1 cellular context compared by ENCODE assay signal in the genomic region with DNA sequence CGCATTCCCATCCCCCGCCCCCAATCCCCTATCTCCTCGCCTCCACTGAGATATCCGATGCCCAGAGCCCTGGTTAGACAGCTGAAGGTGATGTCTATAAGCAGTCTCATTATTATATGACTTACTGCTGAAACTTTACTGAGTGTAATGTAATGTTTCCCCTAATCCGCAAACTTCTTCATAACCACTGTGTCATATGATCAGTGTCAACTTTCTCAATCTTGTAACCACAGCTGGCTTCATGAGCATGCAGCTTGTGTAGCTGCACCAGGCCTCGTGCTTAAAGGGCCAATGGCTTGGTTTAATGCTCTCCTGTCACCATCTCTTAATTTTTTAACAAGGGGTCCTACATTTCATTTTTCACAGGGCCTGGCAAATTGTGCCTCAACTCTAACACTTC.
TF ChIP-seq lines count a peak whose summit lies in the region.

No MANE protein-coding gene starts in this region.

TF ChIP-seq in GM12878, 131 proteins besides CTCF, POLR2A, EP300 and RAD21:
- TF ChIP-seq, protein P1, sequence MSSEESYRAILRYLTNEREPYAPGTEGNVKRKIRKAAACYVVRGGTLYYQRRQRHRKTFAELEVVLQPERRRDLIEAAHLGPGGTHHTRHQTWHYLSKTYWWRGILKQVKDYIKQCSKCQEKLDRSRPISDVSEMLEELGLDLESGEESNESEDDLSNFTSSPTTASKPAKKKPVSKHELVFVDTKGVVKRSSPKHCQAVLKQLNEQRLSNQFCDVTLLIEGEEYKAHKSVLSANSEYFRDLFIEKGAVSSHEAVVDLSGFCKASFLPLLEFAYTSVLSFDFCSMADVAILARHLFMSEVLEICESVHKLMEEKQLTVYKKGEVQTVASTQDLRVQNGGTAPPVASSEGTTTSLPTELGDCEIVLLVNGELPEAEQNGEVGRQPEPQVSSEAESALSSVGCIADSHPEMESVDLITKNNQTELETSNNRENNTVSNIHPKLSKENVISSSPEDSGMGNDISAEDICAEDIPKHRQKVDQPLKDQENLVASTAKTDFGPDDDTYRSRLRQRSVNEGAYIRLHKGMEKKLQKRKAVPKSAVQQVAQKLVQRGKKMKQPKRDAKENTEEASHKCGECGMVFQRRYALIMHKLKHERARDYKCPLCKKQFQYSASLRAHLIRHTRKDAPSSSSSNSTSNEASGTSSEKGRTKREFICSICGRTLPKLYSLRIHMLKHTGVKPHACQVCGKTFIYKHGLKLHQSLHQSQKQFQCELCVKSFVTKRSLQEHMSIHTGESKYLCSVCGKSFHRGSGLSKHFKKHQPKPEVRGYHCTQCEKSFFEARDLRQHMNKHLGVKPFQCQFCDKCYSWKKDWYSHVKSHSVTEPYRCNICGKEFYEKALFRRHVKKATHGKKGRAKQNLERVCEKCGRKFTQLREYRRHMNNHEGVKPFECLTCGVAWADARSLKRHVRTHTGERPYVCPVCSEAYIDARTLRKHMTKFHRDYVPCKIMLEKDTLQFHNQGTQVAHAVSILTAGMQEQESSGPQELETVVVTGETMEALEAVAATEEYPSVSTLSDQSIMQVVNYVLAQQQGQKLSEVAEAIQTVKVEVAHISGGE (CRISPR knock-in tag; IDR thresholded peaks at IDR 0.05) = no peak
- no peak for TF ChIP-seq SREBF1 (IDR thresholded peaks at IDR 0.05; ENCODE audit: low read length)
- peak; percentile 88 for TF ChIP-seq RAD51 (IDR thresholded peaks at IDR 0.05)
- TF ChIP-seq BHLHE40 (IDR thresholded peaks at IDR 0.05; ENCODE audit: borderline replicate concordance in 1 of 2, low read depth in 2 of 2, low read length in 1 of 2) = peak; percentile 29 to 67; a peak in 1 of 4 replicates
- TF ChIP-seq GABPA (IDR thresholded peaks at IDR 0.05; ENCODE audit: low read depth) = no peak
- peak; percentile 28 to 59; a peak in 1 of 4 replicates for TF ChIP-seq IKZF2 (IDR thresholded peaks at IDR 0.05)
- TF ChIP-seq POU2F2 (IDR thresholded peaks at IDR 0.05; ENCODE audit: borderline replicate concordance, low read depth, low read length) = 0 out of 3 replicates have a peak, but pooled peaks have one; percentile 14
- TF ChIP-seq CBFB (IDR thresholded peaks at IDR 0.05; ENCODE audit: low read depth) = peak; percentile 68
- TF ChIP-seq NRF1 (conservative IDR thresholded peaks at IDR 0.05; ENCODE audit: low read depth, low read length) = no peak
- no peak for TF ChIP-seq KAT2A (conservative IDR thresholded peaks at IDR 0.05; ENCODE audit: control insufficient read depth, low read depth, low read length)
- TF ChIP-seq CREM (IDR thresholded peaks at IDR 0.05; ENCODE audit: low read depth) = 0 out of 2 replicates have a peak, but pooled peaks have one; percentile 17
- TF ChIP-seq, protein P2, sequence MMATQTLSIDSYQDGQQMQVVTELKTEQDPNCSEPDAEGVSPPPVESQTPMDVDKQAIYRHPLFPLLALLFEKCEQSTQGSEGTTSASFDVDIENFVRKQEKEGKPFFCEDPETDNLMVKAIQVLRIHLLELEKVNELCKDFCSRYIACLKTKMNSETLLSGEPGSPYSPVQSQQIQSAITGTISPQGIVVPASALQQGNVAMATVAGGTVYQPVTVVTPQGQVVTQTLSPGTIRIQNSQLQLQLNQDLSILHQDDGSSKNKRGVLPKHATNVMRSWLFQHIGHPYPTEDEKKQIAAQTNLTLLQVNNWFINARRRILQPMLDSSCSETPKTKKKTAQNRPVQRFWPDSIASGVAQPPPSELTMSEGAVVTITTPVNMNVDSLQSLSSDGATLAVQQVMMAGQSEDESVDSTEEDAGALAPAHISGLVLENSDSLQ (IDR thresholded peaks at IDR 0.05) = peak; percentile 39; the same call in 1 of the 2 replicates
- peak; percentile 17; the same call in 1 of the 2 replicates for TF ChIP-seq CHD2 (IDR thresholded peaks at IDR 0.05; ENCODE audit: borderline replicate concordance, low read depth, low read length)
- TF ChIP-seq TCF3 (IDR thresholded peaks at IDR 0.05; ENCODE audit: borderline replicate concordance, insufficient read depth, low read depth, low read length) = 0 out of 2 replicates have a peak, but pooled peaks have one; percentile 25
- TF ChIP-seq, protein P3, sequence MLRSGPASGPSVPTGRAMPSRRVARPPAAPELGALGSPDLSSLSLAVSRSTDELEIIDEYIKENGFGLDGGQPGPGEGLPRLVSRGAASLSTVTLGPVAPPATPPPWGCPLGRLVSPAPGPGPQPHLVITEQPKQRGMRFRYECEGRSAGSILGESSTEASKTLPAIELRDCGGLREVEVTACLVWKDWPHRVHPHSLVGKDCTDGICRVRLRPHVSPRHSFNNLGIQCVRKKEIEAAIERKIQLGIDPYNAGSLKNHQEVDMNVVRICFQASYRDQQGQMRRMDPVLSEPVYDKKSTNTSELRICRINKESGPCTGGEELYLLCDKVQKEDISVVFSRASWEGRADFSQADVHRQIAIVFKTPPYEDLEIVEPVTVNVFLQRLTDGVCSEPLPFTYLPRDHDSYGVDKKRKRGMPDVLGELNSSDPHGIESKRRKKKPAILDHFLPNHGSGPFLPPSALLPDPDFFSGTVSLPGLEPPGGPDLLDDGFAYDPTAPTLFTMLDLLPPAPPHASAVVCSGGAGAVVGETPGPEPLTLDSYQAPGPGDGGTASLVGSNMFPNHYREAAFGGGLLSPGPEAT (IDR thresholded peaks at IDR 0.05; ENCODE audit: low read depth) = peak; percentile 62; the same call in 1 of the 2 replicates
- TF ChIP-seq MTA2 (IDR thresholded peaks at IDR 0.05; ENCODE audit: low read depth) = peak; percentile 39; the same call in 1 of the 2 replicates
- peak; percentile 87 for TF ChIP-seq MXI1 (IDR thresholded peaks at IDR 0.05; ENCODE audit: low read depth, low read length)
- peak; percentile 66 for TF ChIP-seq ATF7 (IDR thresholded peaks at IDR 0.05; ENCODE audit: low read depth)
- TF ChIP-seq, protein P4, sequence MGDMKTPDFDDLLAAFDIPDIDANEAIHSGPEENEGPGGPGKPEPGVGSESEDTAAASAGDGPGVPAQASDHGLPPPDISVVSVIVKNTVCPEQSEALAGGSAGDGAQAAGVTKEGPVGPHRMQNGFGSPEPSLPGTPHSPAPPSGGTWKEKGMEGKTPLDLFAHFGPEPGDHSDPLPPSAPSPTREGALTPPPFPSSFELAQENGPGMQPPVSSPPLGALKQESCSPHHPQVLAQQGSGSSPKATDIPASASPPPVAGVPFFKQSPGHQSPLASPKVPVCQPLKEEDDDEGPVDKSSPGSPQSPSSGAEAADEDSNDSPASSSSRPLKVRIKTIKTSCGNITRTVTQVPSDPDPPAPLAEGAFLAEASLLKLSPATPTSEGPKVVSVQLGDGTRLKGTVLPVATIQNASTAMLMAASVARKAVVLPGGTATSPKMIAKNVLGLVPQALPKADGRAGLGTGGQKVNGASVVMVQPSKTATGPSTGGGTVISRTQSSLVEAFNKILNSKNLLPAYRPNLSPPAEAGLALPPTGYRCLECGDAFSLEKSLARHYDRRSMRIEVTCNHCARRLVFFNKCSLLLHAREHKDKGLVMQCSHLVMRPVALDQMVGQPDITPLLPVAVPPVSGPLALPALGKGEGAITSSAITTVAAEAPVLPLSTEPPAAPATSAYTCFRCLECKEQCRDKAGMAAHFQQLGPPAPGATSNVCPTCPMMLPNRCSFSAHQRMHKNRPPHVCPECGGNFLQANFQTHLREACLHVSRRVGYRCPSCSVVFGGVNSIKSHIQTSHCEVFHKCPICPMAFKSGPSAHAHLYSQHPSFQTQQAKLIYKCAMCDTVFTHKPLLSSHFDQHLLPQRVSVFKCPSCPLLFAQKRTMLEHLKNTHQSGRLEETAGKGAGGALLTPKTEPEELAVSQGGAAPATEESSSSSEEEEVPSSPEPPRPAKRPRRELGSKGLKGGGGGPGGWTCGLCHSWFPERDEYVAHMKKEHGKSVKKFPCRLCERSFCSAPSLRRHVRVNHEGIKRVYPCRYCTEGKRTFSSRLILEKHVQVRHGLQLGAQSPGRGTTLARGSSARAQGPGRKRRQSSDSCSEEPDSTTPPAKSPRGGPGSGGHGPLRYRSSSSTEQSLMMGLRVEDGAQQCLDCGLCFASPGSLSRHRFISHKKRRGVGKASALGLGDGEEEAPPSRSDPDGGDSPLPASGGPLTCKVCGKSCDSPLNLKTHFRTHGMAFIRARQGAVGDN (IDR thresholded peaks at IDR 0.05) = peak; percentile 94
- TF ChIP-seq BACH1 (IDR thresholded peaks at IDR 0.05; ENCODE audit: borderline replicate concordance) = peak; percentile 29; the same call in 1 of the 2 replicates
- TF ChIP-seq, protein P5, sequence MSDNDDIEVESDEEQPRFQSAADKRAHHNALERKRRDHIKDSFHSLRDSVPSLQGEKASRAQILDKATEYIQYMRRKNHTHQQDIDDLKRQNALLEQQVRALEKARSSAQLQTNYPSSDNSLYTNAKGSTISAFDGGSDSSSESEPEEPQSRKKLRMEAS (IDR thresholded peaks at IDR 0.05; ENCODE audit: low read depth, low read length) = peak; percentile 88
- TF ChIP-seq, protein P6, sequence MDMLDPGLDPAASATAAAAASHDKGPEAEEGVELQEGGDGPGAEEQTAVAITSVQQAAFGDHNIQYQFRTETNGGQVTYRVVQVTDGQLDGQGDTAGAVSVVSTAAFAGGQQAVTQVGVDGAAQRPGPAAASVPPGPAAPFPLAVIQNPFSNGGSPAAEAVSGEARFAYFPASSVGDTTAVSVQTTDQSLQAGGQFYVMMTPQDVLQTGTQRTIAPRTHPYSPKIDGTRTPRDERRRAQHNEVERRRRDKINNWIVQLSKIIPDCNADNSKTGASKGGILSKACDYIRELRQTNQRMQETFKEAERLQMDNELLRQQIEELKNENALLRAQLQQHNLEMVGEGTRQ (IDR thresholded peaks at IDR 0.05; ENCODE audit: borderline replicate concordance, low read depth, low read length) = peak; percentile 44; the same call in 1 of the 2 replicates
- TF ChIP-seq NBN (IDR thresholded peaks at IDR 0.05) = 0 out of 2 replicates have a peak, but pooled peaks have one; percentile 43
- TF ChIP-seq ETV6 (conservative IDR thresholded peaks at IDR 0.05 in 1 of 2, IDR thresholded peaks at IDR 0.05 in 1 of 2; ENCODE audit: borderline replicate concordance in 1 of 2, low read depth in 1 of 2) = no peak
- peak; percentile 95 for TF ChIP-seq RUNX3 (IDR thresholded peaks at IDR 0.05; ENCODE audit: low read length)
